ENCODE assay signal across 1 cellular context in the genomic region with DNA sequence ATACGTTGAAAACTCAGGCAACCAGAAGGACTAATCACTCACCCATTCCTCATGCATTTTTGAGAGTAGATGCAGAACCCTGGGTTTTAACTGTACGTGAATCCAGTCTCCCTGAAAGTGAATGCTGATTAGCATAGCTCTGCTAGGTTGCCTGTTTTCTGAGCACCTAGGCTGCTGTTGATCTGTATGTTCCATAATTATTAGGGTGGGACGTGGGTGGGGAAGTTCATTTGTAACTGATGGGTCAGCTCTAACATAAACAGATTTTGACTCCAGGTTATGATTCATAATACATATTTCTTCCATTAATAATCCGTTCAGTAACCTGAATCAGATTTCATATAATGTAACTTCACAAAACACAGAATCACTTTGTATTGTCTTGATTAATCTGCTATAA.
TF ChIP-seq lines count a peak whose summit lies in the region.

No MANE protein-coding gene starts in this region.

TF ChIP-seq in endothelial cell of umbilical vein, 7 proteins besides CTCF, POLR2A, EP300 and RAD21:
- no peak for TF ChIP-seq EZH2 (IDR thresholded peaks at IDR 0.05; ENCODE audit: borderline replicate concordance, low read depth, low read length, severe bottlenecking)
- TF ChIP-seq MYC (IDR thresholded peaks at IDR 0.05; ENCODE audit: low read depth, low read length), result no peak
- TF ChIP-seq JUN (IDR thresholded peaks at IDR 0.05; ENCODE audit: borderline replicate concordance, insufficient read depth, insufficient read length, low read depth), result peak; percentile 50
- TF ChIP-seq FOS (IDR thresholded peaks at IDR 0.05; ENCODE audit: borderline replicate concordance, insufficient read depth, low read length), result peak; percentile 57
TF ChIP-seq in endothelial cell of umbilical vein: peak in this region for 2.
